8 cellular contexts compared by ENCODE assay signal in the genomic region with DNA sequence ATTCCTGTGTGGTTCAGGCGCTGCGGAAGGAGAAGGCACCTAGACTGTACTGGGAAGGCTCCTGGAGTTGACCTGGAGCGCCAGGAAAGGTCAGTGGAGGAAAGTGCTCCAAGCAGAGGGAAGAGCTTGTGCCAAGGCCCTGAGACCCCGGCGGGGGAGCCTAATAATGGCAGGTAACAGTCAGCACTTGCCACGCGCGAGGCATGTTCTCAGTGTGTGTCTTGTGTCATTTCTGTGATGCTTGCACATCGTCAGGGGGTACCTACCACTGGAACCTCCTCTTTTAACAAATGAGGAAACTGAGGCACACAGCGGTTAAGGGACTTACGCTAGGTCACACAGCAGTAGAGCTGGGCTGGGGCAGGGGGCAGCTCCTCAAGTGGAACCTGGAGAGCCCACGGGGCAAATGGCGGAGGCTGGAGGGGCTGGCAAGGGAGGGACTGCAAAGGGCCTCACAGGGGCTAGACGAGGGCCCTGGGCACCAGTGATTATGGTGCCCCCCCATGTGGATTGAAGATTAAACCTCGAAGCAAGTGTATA. TPM values are rescaled to one million over a fixed set of nuclear protein-coding genes. Genes with fewer than 3 reads are reported as not detected.
A peak's percentile ranks its signal among the peaks of the same experiment; 100 is the strongest.
DNase-seq lines count a peak whose midpoint lies in the region; ATAC-seq and TF ChIP-seq lines count a peak whose summit lies in the region.

No MANE protein-coding gene starts in this region.

- H2AK5ac ChIP-seq in trophoblast cell (ENCODE audit: low read length) = no peak overlapping the region

- intact Hi-C loops in PC-9 (cut with micrococcal nuclease; ENCODE audit: unreplicated experiment) = no loop called here

- H3K4me1 ChIP-seq in ES-I3 (ENCODE audit: insufficient read depth, low read length) (no peaks in the 10 kb centered on the region), PC-9 (replicated peaks; ENCODE audit: insufficient read depth) (no peaks in the 10 kb centered on the region), trophoblast cell (ENCODE audit: control insufficient read depth in 1 of 2, insufficient read depth in 2 of 2, low read length in 2 of 2) (peaks cover 0 to 6% of the 10 kb centered on the region in 2 experiments)

- H3K27ac ChIP-seq in PC-9 (no peak overlapping the region), trophoblast cell (ENCODE audit: low read depth, low read length) (no peak overlapping the region)

- H3K79me1 ChIP-seq in trophoblast cell (ENCODE audit: low read length) = no peaks in the 10 kb centered on the region

- H3K79me2 ChIP-seq in PC-9 (ENCODE audit: low read depth) (no peaks in the 10 kb centered on the region), trophoblast cell (ENCODE audit: control insufficient read depth, insufficient read depth, low read length, poor library complexity) (no peaks in the 10 kb centered on the region)

- H3K9me2 ChIP-seq in PC-9 (ENCODE audit: insufficient read depth) = no peaks in the 10 kb centered on the region

- H3K9ac ChIP-seq in ES-I3 (ENCODE audit: low read depth, low read length) = peak overlapping the region; percentile 42; the same call in 1 of the 2 replicates
- no peak overlapping the region for H3K9ac ChIP-seq in trophoblast cell (ENCODE audit: low read length)

- TF ChIP-seq CTCF in PC-9 (conservative IDR thresholded peaks at IDR 0.05) (no peak), epithelial cell of proximal tubule (conservative IDR thresholded peaks at IDR 0.05; ENCODE audit: low read depth, low read length) (no peak)

- CTCF ChIA-PET in PC-9 (lab: Charles Lee) = no interaction called here

- BruUV-seq in PC-9 (replicated peaks; lab: Mats Ljungman, UMichigan) = no TSS peak

- H3K4me3 ChIP-seq in PC-9 (peak overlapping the region; percentile 59), epithelial cell of proximal tubule (ENCODE audit: low read depth, low read length) (peak overlapping the region; percentile 52), trophoblast cell (ENCODE audit: low read depth, low read length) (no peak overlapping the region)

- no peak overlapping the region for H4K91ac ChIP-seq in trophoblast cell (ENCODE audit: low read depth, low read length)

- H3K9me3 ChIP-seq in ES-I3 (ENCODE audit: control insufficient read depth, insufficient read depth, low read length) (no peaks in the 10 kb centered on the region), PC-9 (ENCODE audit: insufficient read depth, low read depth) (no peaks in the 10 kb centered on the region), trophoblast cell (ENCODE audit: insufficient read depth, low read depth, low read length) (peaks cover 5% of the 10 kb centered on the region)

- H2BK12ac ChIP-seq in trophoblast cell (ENCODE audit: low read length) = no peak overlapping the region

- no peak overlapping the region for H3K23ac ChIP-seq in trophoblast cell (ENCODE audit: low read length)

- no CpG with 5 or more reads among the region's 15 CpGs for WGBS in trophoblast cell (ENCODE audit: extremely low coverage, insufficient coverage, insufficient read length)

- POLR2A ChIA-PET in PC-9 (lab: Charles Lee; ENCODE audit: unreplicated experiment) = no interaction called here

- H3K27me3 ChIP-seq in PC-9 (ENCODE audit: insufficient read depth, low read depth) (no peaks in the 10 kb centered on the region), trophoblast cell (ENCODE audit: insufficient read depth, low read length) (peaks cover 37% of the 10 kb centered on the region)

- peak overlapping the region; percentile 75 for H3K4me2 ChIP-seq in PC-9
- H3K4me2 ChIP-seq in trophoblast cell (ENCODE audit: low read length) = peak overlapping the region; percentile 68

- no peak overlapping the region for H4K12ac ChIP-seq in trophoblast cell (ENCODE audit: low read depth, low read length)

- no peak overlapping the region for H3K4ac ChIP-seq in trophoblast cell (ENCODE audit: low read depth, low read length)

- DNase-seq in PC-9 = no peak
- no peak for DNase-seq in epithelial cell of proximal tubule (ENCODE audit: low read depth)
- no peak for DNase-seq in trophoblast cell
- no peak for DNase-seq in KG1 (lab: John Stamatoyannopoulos, UW)
- DNase-seq in NCI-H1436 treated with DMSO at 0.1 percent for 48 hours (lab: John Stamatoyannopoulos, UW) = no peak

- no peaks in the 10 kb centered on the region for H4K20me1 ChIP-seq in PC-9 (ENCODE audit: insufficient read depth)

- H3F3A ChIP-seq in PC-9 (ENCODE audit: insufficient read depth, low read depth) = no peaks in the 10 kb centered on the region

- H3K18ac ChIP-seq in trophoblast cell (ENCODE audit: low read length) = no peak overlapping the region

- no peak overlapping the region for H3K14ac ChIP-seq in trophoblast cell (ENCODE audit: low read length)

- H3K36me3 ChIP-seq in ES-I3 (ENCODE audit: insufficient read depth, low read length) (no peaks in the 10 kb centered on the region), PC-9 (ENCODE audit: low read depth) (no peaks in the 10 kb centered on the region), trophoblast cell (ENCODE audit: control insufficient read depth in 1 of 2, insufficient read depth in 2 of 2, low read length in 2 of 2) (no peaks in the 10 kb centered on the region)

- no peak overlapping the region for H2BK5ac ChIP-seq in trophoblast cell (ENCODE audit: low read depth, low read length, poor library complexity)

- H2AFZ ChIP-seq in PC-9 (peak overlapping the region; percentile 79; the same call in 1 of the 2 replicates), trophoblast cell (ENCODE audit: insufficient read depth, low read length, poor library complexity) (no peak overlapping the region)

- ATAC-seq in HG03457 (IDR thresholded peaks at IDR 0.05; ENCODE audit: unreplicated experiment) (no peak), HG03097 (IDR thresholded peaks at IDR 0.05; ENCODE audit: low FRiP score, unreplicated experiment) (no peak)

- H2BK120ac ChIP-seq in trophoblast cell (ENCODE audit: insufficient read depth, low read length, poor library complexity) = no peak overlapping the region

- no peak overlapping the region for H4K8ac ChIP-seq in trophoblast cell (ENCODE audit: low read depth, low read length)

RNA-seq across cellular contexts. Expression of a gene that starts 1.0 kb away (rescaled TPM):
- total RNA-seq in PC-9 (2021) (2.4 TPM in 2 replicates), epithelial cell of proximal tubule (0.58 and 1.9 TPM in 2 replicates)
- 0.01 TPM in 2 replicates for polyA plus RNA-seq in trophoblast cell (2013)

RNA-seq across cellular contexts. Expression of a gene that starts 18.5 kb away (rescaled TPM):
- total RNA-seq in PC-9 (2021) (1.3 and 1.6 TPM in 2 replicates), epithelial cell of proximal tubule (12.4 and 15.0 TPM in 2 replicates)
- polyA plus RNA-seq in trophoblast cell (2013) = 0.15 and 0.18 TPM in 2 replicates

RNA-seq across cellular contexts. Expression of a gene that starts 51.0 kb away (rescaled TPM):
- total RNA-seq in PC-9 (2021) (81.1 and 89.5 TPM in 2 replicates), epithelial cell of proximal tubule (43.9 and 58.7 TPM in 2 replicates)
- polyA plus RNA-seq in trophoblast cell (2013) = 25.4 and 27.4 TPM in 2 replicates
